ENCODE assay signal across 8 cellular contexts in genomic region chr16:88737298-88738166, GRCh38. TPM values are rescaled to one million over a fixed set of nuclear protein-coding genes. Genes with fewer than 3 reads are reported as not detected.
DNase-seq lines count a peak whose midpoint lies in the region; ATAC-seq and TF ChIP-seq lines count a peak whose summit lies in the region.

No MANE protein-coding gene starts in this region.

- no peaks in the 10 kb centered on the region for H3K4me1 ChIP-seq in mucosa of descending colon (ENCODE audit: low read depth)

- no peak overlapping the region for H3K27ac Mint-ChIP-seq in activated CD8-positive, alpha-beta T cell treated with anti-CD3 and anti-CD28 coated beads, Interleukin-2, amount 10 ng/mL, durations not matched to agents 7 days and 5 days

- POLR2A ChIA-PET in activated CD8-positive, alpha-beta T cell treated with anti-CD3 and anti-CD28 coated beads, Interleukin-2, amount 10 ng/mL, durations not matched to agents 7 days and 5 days (lab: Charles Lee) = no interaction called here

- H3K36me3 Mint-ChIP-seq in activated CD8-positive, alpha-beta T cell treated with anti-CD3 and anti-CD28 coated beads, Interleukin-2, amount 10 ng/mL, durations not matched to agents 7 days and 5 days (ENCODE audit: low read depth) = peaks cover 17% of the 10 kb centered on the region

- no peaks in the 10 kb centered on the region for H3K9me3 ChIP-seq in mucosa of descending colon

- H3K27me3 Mint-ChIP-seq in activated CD8-positive, alpha-beta T cell treated with anti-CD3 and anti-CD28 coated beads, Interleukin-2, amount 10 ng/mL, durations not matched to agents 7 days and 5 days (ENCODE audit: low read depth) = no peaks in the 10 kb centered on the region

- H3K4me1 Mint-ChIP-seq in activated CD8-positive, alpha-beta T cell treated with anti-CD3 and anti-CD28 coated beads, Interleukin-2, amount 10 ng/mL, durations not matched to agents 7 days and 5 days (ENCODE audit: low read depth) = no peaks in the 10 kb centered on the region

- H3K4me3 Mint-ChIP-seq in activated CD8-positive, alpha-beta T cell treated with anti-CD3 and anti-CD28 coated beads, Interleukin-2, amount 10 ng/mL, durations not matched to agents 7 days and 5 days = no peak overlapping the region

- CTCF ChIA-PET in activated CD8-positive, alpha-beta T cell treated with anti-CD3 and anti-CD28 coated beads, Interleukin-2, amount 10 ng/mL, durations not matched to agents 7 days and 5 days (lab: Charles Lee) = interaction anchor here (1.3 to 1.9 kb wide), 5 partner anchors 8 to 74 kb away, joined by 3 to 11 read pairs (median 9); partner anchors contain the start of gene APRT

- DNase-seq in COLO668 (lab: John Stamatoyannopoulos, UW; ENCODE audit: unreplicated experiment) (peak; percentile 86), NCI-H460 (ENCODE audit: extremely low read depth, low read depth) (peak; percentile 19), mucosa of descending colon (peak; percentile 73 to 90 (median 87)), NCI-H187 (lab: John Stamatoyannopoulos, UW) (no peak)
- DNase-seq in activated CD8-positive, alpha-beta T cell treated with anti-CD3 and anti-CD28 coated beads, Interleukin-2, amount 10 ng/mL, durations not matched to agents 7 days and 5 days = peak; percentile 65
- DNase-seq in effector CD4-positive, alpha-beta T cell = peak; percentile 60
- DNase-seq in stimulated activated CD8-positive, alpha-beta memory T cell treated with anti-CD3 and anti-CD28 coated beads, Interleukin-7, amount 100 ng/mL, for 24 hours (ENCODE audit: low read depth) = peak; percentile 23

- H3K36me3 ChIP-seq in mucosa of descending colon (ENCODE audit: low read depth) = no peaks in the 10 kb centered on the region

- H3K9me3 Mint-ChIP-seq in activated CD8-positive, alpha-beta T cell treated with anti-CD3 and anti-CD28 coated beads, Interleukin-2, amount 10 ng/mL, durations not matched to agents 7 days and 5 days (ENCODE audit: insufficient read depth) = no peaks in the 10 kb centered on the region

- ATAC-seq in GM21528 (IDR thresholded peaks at IDR 0.05; ENCODE audit: low FRiP score, unreplicated experiment) (peak; percentile 46), mucosa of descending colon (peak; percentile 93)
- ATAC-seq in activated CD8-positive, alpha-beta T cell treated with anti-CD3 and anti-CD28 coated beads, Interleukin-2, amount 10 ng/mL, durations not matched to agents 7 days and 5 days = peak; percentile 79

- intact Hi-C loops in mucosa of descending colon (cut with DNase I, micrococcal nuclease) = no loop called here

- peak; percentile 100 for TF ChIP-seq CTCF in mucosa of descending colon (IDR thresholded peaks at IDR 0.05)

- no peak overlapping the region for H3K4me3 ChIP-seq in mucosa of descending colon

RNA-seq across cellular contexts. Expression of gene CTU2, which starts 31.2 kb away (rescaled TPM):
- total RNA-seq in NCI-H460 (2014; rRNA removed; shearing (Covaris generic)) = 9.8 and 10.4 TPM in 2 replicates
- 24.5 and 27.5 TPM in 2 replicates for polyA plus RNA-seq in NCI-H460 (2014; cell fraction: nucleus; rRNA removed)
- 10 to 100 TPM; 27.5 to 29.2 TPM for total RNA-seq in activated CD8-positive, alpha-beta T cell treated with anti-CD3 and anti-CD28 coated beads, Interleukin-2, amount 10 ng/mL, durations not matched to agents 7 days and 5 days
- total RNA-seq in mucosa of descending colon = 10 to 100 TPM in 2 of 3 donors, 1 to 10 TPM in 1; 9.6 to 16.1 (median 13.6) TPM

RNA-seq across cellular contexts. Expression of gene RNF166, which starts 31.3 kb away (rescaled TPM):
- 11.3 and 11.8 TPM in 2 replicates for total RNA-seq in NCI-H460 (2014; rRNA removed; shearing (Covaris generic))
- polyA plus RNA-seq in NCI-H460 (2014; cell fraction: nucleus; rRNA removed) = 32.4 and 33.2 TPM in 2 replicates
- 100 to 1,000 TPM; 144 to 166 TPM for total RNA-seq in activated CD8-positive, alpha-beta T cell treated with anti-CD3 and anti-CD28 coated beads, Interleukin-2, amount 10 ng/mL, durations not matched to agents 7 days and 5 days
- 10 to 100 TPM in 2 of 3 donors, 1 to 10 TPM in 1; 9.5 to 22.8 (median 15.1) TPM for total RNA-seq in mucosa of descending colon

RNA-seq across cellular contexts. Expression of gene PIEZO1, which starts 47.5 kb away (rescaled TPM):
- total RNA-seq in NCI-H460 (2014; rRNA removed; shearing (Covaris generic)) = 81.4 and 91.4 TPM in 2 replicates
- 431 and 434 TPM in 2 replicates for polyA plus RNA-seq in NCI-H460 (2014; cell fraction: nucleus; rRNA removed)
- 100 to 1,000 TPM; 226 to 230 TPM for total RNA-seq in activated CD8-positive, alpha-beta T cell treated with anti-CD3 and anti-CD28 coated beads, Interleukin-2, amount 10 ng/mL, durations not matched to agents 7 days and 5 days
- 100 to 1,000 TPM in 2 of 3 donors, 10 to 100 TPM in 1; 71.4 to 218 (median 129) TPM for total RNA-seq in mucosa of descending colon

RNA-seq across cellular contexts. Expression of gene SNAI3, which starts 51.2 kb away (rescaled TPM):
- total RNA-seq in NCI-H460 (2014; rRNA removed; shearing (Covaris generic)) = not detected in 2 replicates
- not detected in 2 replicates for polyA plus RNA-seq in NCI-H460 (2014; cell fraction: nucleus; rRNA removed)
- 10 to 100 TPM; 13.4 to 14.3 TPM for total RNA-seq in activated CD8-positive, alpha-beta T cell treated with anti-CD3 and anti-CD28 coated beads, Interleukin-2, amount 10 ng/mL, durations not matched to agents 7 days and 5 days
- total RNA-seq in mucosa of descending colon = under 1 TPM; 0.28 to 0.82 (median 0.55) TPM

Comparison
In these comparisons a context has a peak if more than half of its experiments do, and no peak if none do; other contexts are left out.
1. DNase-seq: peak in COLO668 (single experiment), NCI-H460 (single experiment), activated CD8-positive, alpha-beta T cell treated with anti-CD3 and anti-CD28 coated beads, Interleukin-2, amount 10 ng/mL, durations not matched to agents 7 days and 5 days (single experiment), effector CD4-positive, alpha-beta T cell (single experiment), mucosa of descending colon (3 of 3) and stimulated activated CD8-positive, alpha-beta memory T cell treated with anti-CD3 and anti-CD28 coated beads, Interleukin-7, amount 100 ng/mL, for 24 hours (single experiment); none in NCI-H187 (0 of 2).
2. RNA of gene RNF166, which starts 31.3 kb away (total RNA-seq): 144 to 166 TPM in activated CD8-positive, alpha-beta T cell treated with anti-CD3 and anti-CD28 coated beads, Interleukin-2, amount 10 ng/mL, durations not matched to agents 7 days and 5 days; 9.5 to 22.8 TPM in mucosa of descending colon and 11.3 to 11.8 TPM in NCI-H460; every median in the first group is over 4 times any median in the second.
3. Peak in every context shown above with its lines, with median percentiles within 50 percentile points of each other: ATAC-seq.